ENCODE assay signal across 9 cellular contexts in the genomic region with DNA sequence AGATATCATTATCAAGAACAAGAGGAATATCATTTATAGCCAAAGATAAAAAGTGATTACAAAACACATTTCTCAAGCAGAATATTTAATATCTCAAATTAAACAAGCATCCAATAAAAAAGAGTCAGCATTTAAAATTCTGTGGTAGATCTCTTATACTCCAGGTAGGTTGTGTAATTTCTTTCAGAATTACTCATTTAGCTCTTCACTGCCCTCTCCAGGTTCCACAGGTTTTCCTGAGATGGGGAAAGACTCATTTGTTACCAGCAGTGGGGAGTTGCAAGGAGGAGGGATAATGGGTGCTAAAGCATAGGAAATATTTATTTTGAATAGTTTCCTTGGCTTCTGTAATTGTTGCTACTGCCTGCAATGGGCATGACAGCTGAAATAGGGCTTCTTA.
DNase-seq lines count a peak whose midpoint lies in the region; ATAC-seq, FAIRE-seq and TF ChIP-seq lines count a peak whose summit lies in the region.
"Had no signal": no experiment of that assay in that cellular context is flagged by ENCODE, and none has a peak within 500 bp of the region (broad histone marks: within the 10 kb centered on the region; RNA-seq: fewer than 3 reads in every experiment).

No MANE protein-coding gene starts in this region.

- no peaks in the 10 kb centered on the region for H4K20me1 ChIP-seq in HepG2 (ENCODE audit: insufficient read depth, low read length)

- no peaks in the 10 kb centered on the region for H3K79me2 ChIP-seq in HepG2 (ENCODE audit: insufficient read depth, low read length)

- TF ChIP-seq POLR2A in HepG2 (IDR thresholded peaks at IDR 0.05; ENCODE audit: insufficient read depth in 1 of 2, low read depth in 2 of 2, low read length in 2 of 2) = no peak

- CTCF ChIA-PET in HepG2 (lab: Yijun Ruan, JAX; ENCODE audit: low intra/inter-chr PET ratio, low total read pairs) = no interaction called here

- H3K9me3 ChIP-seq in HepG2 (ENCODE audit: low read length) = no peaks in the 10 kb centered on the region

- H2AFZ ChIP-seq in HepG2 (ENCODE audit: low read length) = no peak overlapping the region

- no peak overlapping the region for H3K4me3 ChIP-seq in AG10803 (ENCODE audit: low read length)
- H3K4me3 ChIP-seq in astrocyte of the spinal cord (ENCODE audit: low read depth, low read length) = no peak overlapping the region
- H3K4me3 ChIP-seq in HepG2 (replicated peaks in 1 of 3; ENCODE audit: insufficient read depth in 1 of 3, low read depth in 2 of 3, low read length in 3 of 3) = no peak overlapping the region

- H3K4me2 ChIP-seq in HepG2 (ENCODE audit: low read depth, low read length) = no peak overlapping the region

- no peak for TF ChIP-seq RAD21 in HepG2 (CRISPR knock-in tag; IDR thresholded peaks at IDR 0.05)

- no peak for FAIRE-seq in HepG2 (lab: Jason Lieb, UNC)

- H3K4me1 ChIP-seq in HepG2 (ENCODE audit: insufficient read depth, low read length) = no peaks in the 10 kb centered on the region

- peak; percentile 47 for TF ChIP-seq CTCF in AG10803 (conservative IDR thresholded peaks at IDR 0.05; ENCODE audit: low read length)
- TF ChIP-seq CTCF in astrocyte of the spinal cord (IDR thresholded peaks at IDR 0.05; ENCODE audit: low read depth, low read length) = peak; percentile 52
- no peak; the same call in 1 of the 2 replicates for TF ChIP-seq CTCF in HepG2 (CRISPR knock-in tag; IDR thresholded peaks at IDR 0.05)

- in situ Hi-C loops in astrocyte of the spinal cord (cut with HindIII; ENCODE audit: low sequenced_read_pairs) = no loop called here
- in situ Hi-C loops in HepG2 (cut with HindIII; ENCODE audit: extremely low pct_ligation_motif_present, low pct_unique_long_range_greater_than_20kb) = no loop called here

- no TSS peak for BruUV-seq in HepG2 (replicated peaks; lab: Mats Ljungman, UMichigan)

- no peaks in the 10 kb centered on the region; a peak in 1 of 5 replicates for H3K27me3 ChIP-seq in HepG2 (ENCODE audit: control insufficient read depth in 1 of 2, insufficient read depth in 2 of 2, low read length in 2 of 2)

- intact Hi-C loops in HepG2 (cut with micrococcal nuclease; ENCODE audit: unreplicated experiment) = loop anchor here (1.0 kb wide), 1 partner anchor 25 kb away; no protein-coding TSS in a partner anchor

- TF ChIP-seq EP300 in HepG2 (IDR thresholded peaks at IDR 0.05; ENCODE audit: low read depth in 2 of 2, low read length in 2 of 2) (no peak), HepG2 (CRISPR knock-in tag; IDR thresholded peaks at IDR 0.05; ENCODE audit: borderline replicate concordance) (no peak)

- H3K9ac ChIP-seq in HepG2 (ENCODE audit: insufficient read depth, low read depth, low read length) = no peak overlapping the region

- no peak overlapping the region for H3K27ac ChIP-seq in HepG2 (ENCODE audit: extremely low read length, insufficient read depth, low read length)

- ATAC-seq in HepG2 (peak; percentile 44; the same call in 1 of the 3 replicates), HG03354 (IDR thresholded peaks at IDR 0.05; ENCODE audit: poor library complexity, severe bottlenecking, unreplicated experiment) (no peak)

- DNase-seq in AG10803 (ENCODE audit: low read depth) (peak; percentile 7), HCEC 1CT (peak; percentile 4), astrocyte of the spinal cord (ENCODE audit: low read depth, low spot score) (peak; percentile 2), HepG2 (ENCODE audit: low spot score) (peak; percentile 13), GM19238 (ENCODE audit: insufficient read length, low spot score) (no peak), NCI-H1048 (lab: John Stamatoyannopoulos, UW) (no peak), NCI-H1092 (lab: John Stamatoyannopoulos, UW) (no peak)
- DNase-seq: left cardiac atrium had no signal

- no peaks in the 10 kb centered on the region for H3K36me3 ChIP-seq in HepG2 (replicated peaks in 1 of 2; ENCODE audit: control insufficient read depth in 1 of 2, insufficient read depth in 2 of 2, low read length in 2 of 2)

- POLR2A ChIA-PET in HepG2 (lab: Yijun Ruan, JAX) = no interaction called here

TF ChIP-seq in HepG2, 621 proteins besides CTCF, POLR2A, EP300 and RAD21:
- TF ChIP-seq ZNF432 (CRISPR knock-in tag; IDR thresholded peaks at IDR 0.05; ENCODE audit: borderline replicate concordance) (no peak), MTA3 (CRISPR knock-in tag; IDR thresholded peaks at IDR 0.05) (no peak), MAFK (conservative IDR thresholded peaks at IDR 0.05 in 1 of 2, IDR thresholded peaks at IDR 0.05 in 1 of 2; ENCODE audit: low read length in 2 of 2) (0 out of 4 replicates have a peak, but pooled peaks of 1 of the 2 experiments have one; percentile 13)
- TF ChIP-seq, protein P1, sequence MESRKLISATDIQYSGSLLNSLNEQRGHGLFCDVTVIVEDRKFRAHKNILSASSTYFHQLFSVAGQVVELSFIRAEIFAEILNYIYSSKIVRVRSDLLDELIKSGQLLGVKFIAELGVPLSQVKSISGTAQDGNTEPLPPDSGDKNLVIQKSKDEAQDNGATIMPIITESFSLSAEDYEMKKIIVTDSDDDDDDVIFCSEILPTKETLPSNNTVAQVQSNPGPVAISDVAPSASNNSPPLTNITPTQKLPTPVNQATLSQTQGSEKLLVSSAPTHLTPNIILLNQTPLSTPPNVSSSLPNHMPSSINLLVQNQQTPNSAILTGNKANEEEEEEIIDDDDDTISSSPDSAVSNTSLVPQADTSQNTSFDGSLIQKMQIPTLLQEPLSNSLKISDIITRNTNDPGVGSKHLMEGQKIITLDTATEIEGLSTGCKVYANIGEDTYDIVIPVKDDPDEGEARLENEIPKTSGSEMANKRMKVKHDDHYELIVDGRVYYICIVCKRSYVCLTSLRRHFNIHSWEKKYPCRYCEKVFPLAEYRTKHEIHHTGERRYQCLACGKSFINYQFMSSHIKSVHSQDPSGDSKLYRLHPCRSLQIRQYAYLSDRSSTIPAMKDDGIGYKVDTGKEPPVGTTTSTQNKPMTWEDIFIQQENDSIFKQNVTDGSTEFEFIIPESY (CRISPR knock-in tag; IDR thresholded peaks at IDR 0.05) = no peak
- TF ChIP-seq, protein P2, sequence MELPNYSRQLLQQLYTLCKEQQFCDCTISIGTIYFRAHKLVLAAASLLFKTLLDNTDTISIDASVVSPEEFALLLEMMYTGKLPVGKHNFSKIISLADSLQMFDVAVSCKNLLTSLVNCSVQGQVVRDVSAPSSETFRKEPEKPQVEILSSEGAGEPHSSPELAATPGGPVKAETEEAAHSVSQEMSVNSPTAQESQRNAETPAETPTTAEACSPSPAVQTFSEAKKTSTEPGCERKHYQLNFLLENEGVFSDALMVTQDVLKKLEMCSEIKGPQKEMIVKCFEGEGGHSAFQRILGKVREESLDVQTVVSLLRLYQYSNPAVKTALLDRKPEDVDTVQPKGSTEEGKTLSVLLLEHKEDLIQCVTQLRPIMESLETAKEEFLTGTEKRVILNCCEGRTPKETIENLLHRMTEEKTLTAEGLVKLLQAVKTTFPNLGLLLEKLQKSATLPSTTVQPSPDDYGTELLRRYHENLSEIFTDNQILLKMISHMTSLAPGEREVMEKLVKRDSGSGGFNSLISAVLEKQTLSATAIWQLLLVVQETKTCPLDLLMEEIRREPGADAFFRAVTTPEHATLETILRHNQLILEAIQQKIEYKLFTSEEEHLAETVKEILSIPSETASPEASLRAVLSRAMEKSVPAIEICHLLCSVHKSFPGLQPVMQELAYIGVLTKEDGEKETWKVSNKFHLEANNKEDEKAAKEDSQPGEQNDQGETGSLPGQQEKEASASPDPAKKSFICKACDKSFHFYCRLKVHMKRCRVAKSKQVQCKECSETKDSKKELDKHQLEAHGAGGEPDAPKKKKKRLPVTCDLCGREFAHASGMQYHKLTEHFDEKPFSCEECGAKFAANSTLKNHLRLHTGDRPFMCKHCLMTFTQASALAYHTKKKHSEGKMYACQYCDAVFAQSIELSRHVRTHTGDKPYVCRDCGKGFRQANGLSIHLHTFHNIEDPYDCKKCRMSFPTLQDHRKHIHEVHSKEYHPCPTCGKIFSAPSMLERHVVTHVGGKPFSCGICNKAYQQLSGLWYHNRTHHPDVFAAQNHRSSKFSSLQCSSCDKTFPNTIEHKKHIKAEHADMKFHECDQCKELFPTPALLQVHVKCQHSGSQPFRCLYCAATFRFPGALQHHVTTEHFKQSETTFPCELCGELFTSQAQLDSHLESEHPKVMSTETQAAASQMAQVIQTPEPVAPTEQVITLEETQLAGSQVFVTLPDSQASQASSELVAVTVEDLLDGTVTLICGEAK (IDR thresholded peaks at IDR 0.05) = no peak
- TF ChIP-seq, protein P2 (CRISPR knock-in tag; IDR thresholded peaks at IDR 0.05) = no peak
TF ChIP-seq in HepG2: peak in this region for 1.

Comparison
In these comparisons a context has a peak if more than half of its experiments do, and no peak if none do; other contexts are left out.
1. DNase-seq: peak in AG10803 (single experiment), HCEC 1CT (single experiment), astrocyte of the spinal cord (single experiment) and HepG2 (single experiment); none in GM19238 (single experiment), NCI-H1048 (single experiment) and NCI-H1092 (single experiment).